Comparison of ENCODE assay signal across 15 cellular contexts in the genomic region with DNA sequence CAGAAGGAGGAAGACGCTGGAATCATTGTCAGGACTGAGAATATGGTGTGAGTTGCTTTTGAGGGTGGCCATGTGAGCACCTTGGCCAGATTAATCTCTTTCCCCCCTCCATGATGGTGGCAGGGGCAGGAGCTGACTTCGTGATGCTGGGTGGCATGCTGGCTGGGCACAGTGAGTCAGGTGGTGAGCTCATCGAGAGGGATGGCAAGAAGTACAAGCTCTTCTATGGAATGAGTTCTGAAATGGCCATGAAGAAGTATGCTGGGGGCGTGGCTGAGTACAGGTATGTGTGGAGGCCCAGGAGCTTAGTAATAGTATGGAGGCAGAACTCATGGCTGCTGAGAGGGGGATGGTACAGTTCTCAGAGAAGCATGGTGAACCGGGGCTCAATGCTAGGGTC. TPM values are rescaled to one million over a fixed set of nuclear protein-coding genes. Genes with fewer than 3 reads are reported as not detected.
DNase-seq lines count a peak whose midpoint lies in the region; TF ChIP-seq lines count a peak whose summit lies in the region.
"Had no signal": no experiment of that assay in that cellular context is flagged by ENCODE, and none has a peak within 500 bp of the region (broad histone marks: within the 10 kb centered on the region; RNA-seq: fewer than 3 reads in every experiment).

No MANE protein-coding gene starts in this region.

- peak overlapping the region; percentile 42 for H3K27ac ChIP-seq in RWPE1
- H3K27ac ChIP-seq in osteoblast (ENCODE audit: low read depth, low read length) = peak overlapping the region; percentile 7
- H3K27ac ChIP-seq: body of pancreas, neural progenitor cell, upper lobe of right lung had no signal

- no peaks in the 10 kb centered on the region for H3K9me3 ChIP-seq in osteoblast (ENCODE audit: low read depth, low read length)
- H3K9me3 ChIP-seq: body of pancreas, upper lobe of right lung had no signal

- H3K4me1 Mint-ChIP-seq in activated CD4-positive, alpha-beta T cell treated with anti-CD3 and anti-CD28 coated beads, Interleukin-2, amount 10 ng/mL, durations not matched to agents 24 days and 14 days = peaks cover 66% of the 10 kb centered on the region
- H3K4me1 Mint-ChIP-seq in endothelial cell (ENCODE audit: unreplicated experiment) = peaks cover 12% of the 10 kb centered on the region

- no peak overlapping the region for H3K27ac Mint-ChIP-seq in activated CD4-positive, alpha-beta T cell treated with anti-CD3 and anti-CD28 coated beads, Interleukin-2, amount 10 ng/mL, durations not matched to agents 24 days and 14 days
- no peak overlapping the region for H3K27ac Mint-ChIP-seq in endothelial cell (ENCODE audit: unreplicated experiment)
- H3K27ac Mint-ChIP-seq: neural progenitor cell had no signal

- peaks cover 69% of the 10 kb centered on the region for H3K79me2 ChIP-seq in osteoblast (ENCODE audit: insufficient read depth, low read length)

- no peak overlapping the region for H3K4me3 ChIP-seq in osteoblast (ENCODE audit: insufficient read depth, low read length)
- no peak overlapping the region for H3K4me3 ChIP-seq in H7 (ENCODE audit: insufficient read depth, low read depth, low read length)
- H3K4me3 ChIP-seq: body of pancreas, neural progenitor cell, upper lobe of right lung had no signal

- no peaks in the 10 kb centered on the region for H3K9me3 Mint-ChIP-seq in activated CD4-positive, alpha-beta T cell treated with anti-CD3 and anti-CD28 coated beads, Interleukin-2, amount 10 ng/mL, durations not matched to agents 24 days and 14 days
- H3K9me3 Mint-ChIP-seq in endothelial cell (ENCODE audit: unreplicated experiment) = no peaks in the 10 kb centered on the region
- H3K9me3 Mint-ChIP-seq: neural progenitor cell had no signal

- TF ChIP-seq CTCF in RWPE1 (conservative IDR thresholded peaks at IDR 0.05; ENCODE audit: low read depth) = no peak
- no peak for TF ChIP-seq CTCF in endothelial cell (IDR thresholded peaks at IDR 0.05; ENCODE audit: unreplicated experiment)
- no peak for TF ChIP-seq CTCF in osteoblast (IDR thresholded peaks at IDR 0.05; ENCODE audit: extremely low read depth, low read depth, low read length)

- DNase-seq in activated CD4-positive, alpha-beta T cell treated with anti-CD3 and anti-CD28 coated beads for 48 hours = peak; percentile 22
- no peak for DNase-seq in activated CD4-positive, alpha-beta T cell treated with anti-CD3 and anti-CD28 coated beads, Interleukin-2, amount 10 ng/mL, durations not matched to agents 24 days and 14 days
- DNase-seq in RWPE1 (ENCODE audit: low spot score) (peak; percentile 58), endothelial cell (ENCODE audit: low spot score) (no peak), osteoblast (ENCODE audit: insufficient read length, low spot score, missing footprints) (peak; percentile 61), middle frontal gyrus (ENCODE audit: extremely low spot score, low spot score) (no peak), H7 (no peak)
- DNase-seq in stimulated activated naive CD4-positive, alpha-beta T cell treated with Interleukin-2 at 50 U/mL for 16 hours (lab: John Stamatoyannopoulos, UW) = no peak
- DNase-seq: body of pancreas; IMR-90; NCI-H1417; stimulated activated CD4-positive, alpha-beta T cell treated with anti-CD3 and anti-CD28 coated beads, Interleukin-12 subunit alpha, Interleukin-12 subunit beta, amount 100 ng/mL, for 4 hours; T-helper 9 cell; upper lobe of right lung had no signal

- CTCF ChIA-PET in RWPE1 (lab: Yijun Ruan, JAX) = no interaction called here

- H3K4me3 Mint-ChIP-seq in activated CD4-positive, alpha-beta T cell treated with anti-CD3 and anti-CD28 coated beads, Interleukin-2, amount 10 ng/mL, durations not matched to agents 24 days and 14 days = no peak overlapping the region
- H3K4me3 Mint-ChIP-seq in endothelial cell (ENCODE audit: unreplicated experiment) = peak overlapping the region; percentile 58
- H3K4me3 Mint-ChIP-seq: neural progenitor cell had no signal

- no peaks in the 10 kb centered on the region for H3K27me3 ChIP-seq in osteoblast (ENCODE audit: insufficient read depth, low read length)
- no peaks in the 10 kb centered on the region for H3K27me3 ChIP-seq in H7 (ENCODE audit: control insufficient read depth, insufficient read depth, low read length)
- H3K27me3 ChIP-seq: body of pancreas, neural progenitor cell, upper lobe of right lung had no signal

- no peak overlapping the region for H3K4me2 ChIP-seq in osteoblast (ENCODE audit: insufficient read depth, low read length)
- H3K4me2 ChIP-seq: neural progenitor cell had no signal

- peaks cover 12% of the 10 kb centered on the region for H4K20me1 ChIP-seq in osteoblast (ENCODE audit: insufficient read depth, low read length)

- peaks cover 66% of the 10 kb centered on the region for H3K36me3 Mint-ChIP-seq in activated CD4-positive, alpha-beta T cell treated with anti-CD3 and anti-CD28 coated beads, Interleukin-2, amount 10 ng/mL, durations not matched to agents 24 days and 14 days (ENCODE audit: low read depth)
- peaks cover 42% of the 10 kb centered on the region for H3K36me3 Mint-ChIP-seq in endothelial cell (ENCODE audit: low read depth, unreplicated experiment)

- no peak overlapping the region for H2AFZ ChIP-seq in osteoblast (ENCODE audit: low read length)
- H2AFZ ChIP-seq: neural progenitor cell had no signal

- peaks cover 47% of the 10 kb centered on the region for H3K4me1 ChIP-seq in osteoblast (ENCODE audit: insufficient read depth, low read length)

- POLR2A ChIA-PET in RWPE1 (lab: Yijun Ruan, JAX; ENCODE audit: low non-redundant PET) = no interaction called here

- H3K36me3 ChIP-seq in osteoblast (ENCODE audit: insufficient read depth, low read length) (peaks cover 61% of the 10 kb centered on the region), H7 (replicated peaks; ENCODE audit: control insufficient read depth, insufficient read depth, low read length) (peaks cover 28% of the 10 kb centered on the region)
- H3K36me3 ChIP-seq: neural progenitor cell had no signal

- intact Hi-C loops in activated CD4-positive, alpha-beta T cell treated with anti-CD3 and anti-CD28 coated beads, Interleukin-2, amount 10 ng/mL, durations not matched to agents 24 days and 14 days (cut with micrococcal nuclease) = no loop called here

- H3K27me3 Mint-ChIP-seq in activated CD4-positive, alpha-beta T cell treated with anti-CD3 and anti-CD28 coated beads, Interleukin-2, amount 10 ng/mL, durations not matched to agents 24 days and 14 days = no peaks in the 10 kb centered on the region
- peaks cover 6% of the 10 kb centered on the region for H3K27me3 Mint-ChIP-seq in endothelial cell (ENCODE audit: unreplicated experiment)

RNA-seq across cellular contexts. Expression of gene TINF2, which starts 4.3 kb away (rescaled TPM):
- 87.1 and 93.6 TPM in 2 replicates for total RNA-seq in activated CD4-positive, alpha-beta T cell treated with anti-CD3 and anti-CD28 coated beads, Interleukin-2, amount 10 ng/mL, durations not matched to agents 24 days and 14 days
- total RNA-seq in endothelial cell (ENCODE audit: unreplicated experiment) = 25.4 TPM
- total RNA-seq in osteoblast = 62.6 and 63.4 TPM in 2 replicates
- 46.9 and 52.2 TPM in 2 replicates for total RNA-seq in H7 (2014; rRNA removed; shearing (Covaris generic))

RNA-seq across cellular contexts. Expression of gene GMPR2, which starts 5.4 kb away (rescaled TPM):
- total RNA-seq in activated CD4-positive, alpha-beta T cell treated with anti-CD3 and anti-CD28 coated beads, Interleukin-2, amount 10 ng/mL, durations not matched to agents 24 days and 14 days = 32.4 and 42.8 TPM in 2 replicates
- 61.3 TPM for total RNA-seq in endothelial cell (ENCODE audit: unreplicated experiment)
- total RNA-seq in osteoblast = 70.7 and 86.5 TPM in 2 replicates
- 81.6 and 104 TPM in 2 replicates for total RNA-seq in H7 (2014; rRNA removed; shearing (Covaris generic))

RNA-seq across cellular contexts. Expression of gene NEDD8, which starts 6.0 kb away (rescaled TPM):
- 188 and 190 TPM in 2 replicates for total RNA-seq in activated CD4-positive, alpha-beta T cell treated with anti-CD3 and anti-CD28 coated beads, Interleukin-2, amount 10 ng/mL, durations not matched to agents 24 days and 14 days
- 154 TPM for total RNA-seq in endothelial cell (ENCODE audit: unreplicated experiment)
- total RNA-seq in osteoblast = 56.3 and 69.1 TPM in 2 replicates
- total RNA-seq in H7 (2014; rRNA removed; shearing (Covaris generic)) = 195 and 203 TPM in 2 replicates

RNA-seq across cellular contexts. Expression of gene MDP1, which starts 22.3 kb away (rescaled TPM):
- total RNA-seq in activated CD4-positive, alpha-beta T cell treated with anti-CD3 and anti-CD28 coated beads, Interleukin-2, amount 10 ng/mL, durations not matched to agents 24 days and 14 days = 11.6 and 13.5 TPM in 2 replicates
- total RNA-seq in endothelial cell (ENCODE audit: unreplicated experiment) = 17.4 TPM
- 14.1 and 14.8 TPM in 2 replicates for total RNA-seq in osteoblast
- total RNA-seq in H7 (2014; rRNA removed; shearing (Covaris generic)) = 18.6 and 23.6 TPM in 2 replicates

RNA-seq across cellular contexts. Expression of gene CHMP4A, which starts 24.8 kb away (rescaled TPM):
- 88.0 and 89.9 TPM in 2 replicates for total RNA-seq in activated CD4-positive, alpha-beta T cell treated with anti-CD3 and anti-CD28 coated beads, Interleukin-2, amount 10 ng/mL, durations not matched to agents 24 days and 14 days
- total RNA-seq in endothelial cell (ENCODE audit: unreplicated experiment) = 34.3 TPM
- 19.2 TPM in 2 replicates for total RNA-seq in osteoblast
- total RNA-seq in H7 (2014; rRNA removed; shearing (Covaris generic)) = 17.6 and 20.8 TPM in 2 replicates

Comparison
In these comparisons a context has a peak if more than half of its experiments do, and no peak if none do; other contexts are left out.
1. DNase-seq: peak in activated CD4-positive, alpha-beta T cell treated with anti-CD3 and anti-CD28 coated beads for 48 hours (single experiment), RWPE1 (single experiment) and osteoblast (single experiment); none in activated CD4-positive, alpha-beta T cell treated with anti-CD3 and anti-CD28 coated beads, Interleukin-2, amount 10 ng/mL, durations not matched to agents 24 days and 14 days (single experiment), endothelial cell (single experiment), middle frontal gyrus (single experiment), stimulated activated naive CD4-positive, alpha-beta T cell treated with Interleukin-2 at 50 U/mL for 16 hours (single experiment) and H7 (single experiment).